ENCODE assay signal across 8 cellular contexts in the genomic region with DNA sequence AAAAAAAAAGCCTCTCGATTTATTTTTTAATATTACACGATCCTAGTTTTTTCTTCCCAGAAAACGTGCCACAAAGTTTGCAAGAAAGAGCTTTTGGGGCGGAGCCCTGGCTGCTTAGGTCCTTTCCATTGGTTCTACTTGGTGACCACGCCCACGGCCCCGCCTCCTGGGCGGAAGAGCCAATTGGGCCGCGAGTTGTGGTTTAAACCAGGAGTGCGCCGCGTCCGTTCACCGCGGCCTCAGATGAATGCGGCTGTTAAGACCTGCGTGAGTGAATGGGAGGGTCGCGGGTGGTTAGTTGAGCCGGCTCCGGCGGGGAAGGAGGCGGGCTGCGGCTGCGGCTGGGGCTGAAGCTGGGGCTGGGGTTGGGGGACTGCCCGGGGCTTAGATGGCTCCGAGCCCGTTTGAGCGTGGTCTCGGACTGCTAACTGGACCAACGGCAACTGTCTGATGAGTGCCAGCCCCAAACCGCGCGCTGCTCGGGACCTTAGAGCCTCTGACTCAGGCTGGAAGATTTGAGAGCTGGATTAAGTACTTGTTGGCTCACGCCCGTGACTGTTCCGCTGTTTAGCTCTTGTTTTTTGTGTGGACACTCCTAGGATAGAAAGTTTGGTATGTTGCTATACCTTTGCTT. TPM values are rescaled to one million over a fixed set of nuclear protein-coding genes. Genes with fewer than 3 reads are reported as not detected.
DNase-seq lines count a peak whose midpoint lies in the region; ATAC-seq and TF ChIP-seq lines count a peak whose summit lies in the region.

Gene PTTG1 (plus strand): TSS at position 231 of the 634 bp plus-strand sequence. CDS start 458 bp downstream, outside the sequence.

- POLR2A ChIA-PET in PC-3 (lab: Charles Lee; ENCODE audit: unreplicated experiment), result interaction anchor here (0.6 to 0.7 kb wide), 2 partner anchors 151 to 869 kb away, joined by 3 to 4 read pairs; no protein-coding TSS in a partner anchor

- no peaks in the 10 kb centered on the region for H3K9me3 Mint-ChIP-seq in IgD-negative memory B cell

- H3F3A ChIP-seq in PC-3 (ENCODE audit: low read length, unreplicated experiment), result no peaks in the 10 kb centered on the region

- 0 out of 2 replicates have a peak, but pooled peaks cover 8% of the 10 kb centered on the region for H4K20me1 ChIP-seq in PC-3 (ENCODE audit: low read length)

- TF ChIP-seq CTCF in PC-3 (conservative IDR thresholded peaks at IDR 0.05; ENCODE audit: low read depth, low read length), result no peak

- peak within 1 kb of the TSS; percentile 50 for H3K27ac ChIP-seq in PC-3 (ENCODE audit: low read length)
- peak within 1 kb of the TSS; percentile 69 for H3K27ac ChIP-seq in muscle layer of colon (ENCODE audit: low read depth, low read length)

- H3K4me3 ChIP-seq in PC-3 (ENCODE audit: low read length), result peak within 1 kb of the TSS; percentile 93
- H3K4me3 ChIP-seq in muscle layer of colon (ENCODE audit: low read depth in 1 of 2, low read length in 2 of 2), result peak within 1 kb of the TSS; percentile 51 to 67

- peaks cover 2% of the 10 kb centered on the region for H3K36me3 Mint-ChIP-seq in IgD-negative memory B cell

- ATAC-seq in GM21576 (IDR thresholded peaks at IDR 0.05; ENCODE audit: unreplicated experiment) (peak; percentile 70), PC-3 (peak; percentile 83)

- H3K27me3 Mint-ChIP-seq in IgD-negative memory B cell, result no peaks in the 10 kb centered on the region

- TSS peak; percentile 46 for BruUV-seq in PC-3 (replicated peaks; lab: Mats Ljungman, UMichigan)

- peak within 1 kb of the TSS; percentile 97 to 99 (median 98) for H3K4me3 Mint-ChIP-seq in IgD-negative memory B cell

- intact Hi-C loops in PC-3 (cut with micrococcal nuclease), result loop anchor here (5.0 kb wide), 1 partner anchor 41 kb away; no protein-coding TSS in a partner anchor

- no peaks in the 10 kb centered on the region for H3K9me3 ChIP-seq in PC-3 (ENCODE audit: low read length)
- no peaks in the 10 kb centered on the region for H3K9me3 ChIP-seq in muscle layer of colon (ENCODE audit: low read length)

- H3K9me2 ChIP-seq in PC-3 (replicated peaks; ENCODE audit: low read length), result no peaks in the 10 kb centered on the region

- peaks cover 25% of the 10 kb centered on the region for H3K36me3 ChIP-seq in PC-3 (ENCODE audit: low read depth, low read length)
- H3K36me3 ChIP-seq in muscle layer of colon (ENCODE audit: insufficient read depth, low read length), result no peaks in the 10 kb centered on the region

- CTCF ChIA-PET in PC-3 (lab: Charles Lee), result interaction anchor here (0.6 kb wide), 2 partner anchors 18 to 364 kb away, joined by 3 read pairs; no protein-coding TSS in a partner anchor

- peak within 1 kb of the TSS; percentile 76 for H3K9ac ChIP-seq in PC-3 (ENCODE audit: low read length)
- H3K9ac ChIP-seq in muscle layer of colon (ENCODE audit: low read length), result no peak within 1 kb of the TSS

- H3K4me2 ChIP-seq in PC-3 (ENCODE audit: low read length), result peak within 1 kb of the TSS; percentile 95

- DNase-seq in DMS153 (lab: John Stamatoyannopoulos, UW) (peak; percentile 82), PC-3 (peak; percentile 98), activated T-cell treated with anti-CD3 and anti-CD28 coated beads for 4 hours (peak; percentile 86), erythroblast (lab: John Stamatoyannopoulos, UW) (peak; percentile 98)
- DNase-seq in stimulated activated CD8-positive, alpha-beta memory T cell treated with anti-CD3 and anti-CD28 coated beads, Interleukin-7, amount 100 ng/mL, for 1 hour (ENCODE audit: low read depth in 2 of 2), result peak; percentile 79 to 83

- peak; percentile 88 for TF ChIP-seq POLR2A in erythroblast (IDR thresholded peaks at IDR 0.05; ENCODE audit: low read length)

- H3K79me2 ChIP-seq in PC-3 (ENCODE audit: low read length), result peaks cover 63% of the 10 kb centered on the region

- H3K4me1 ChIP-seq in PC-3 (ENCODE audit: insufficient read depth, low read length), result peaks cover 38% of the 10 kb centered on the region
- peaks cover 32% of the 10 kb centered on the region for H3K4me1 ChIP-seq in muscle layer of colon (ENCODE audit: insufficient read depth, low read length)

- peaks cover 44 to 69% (median 56%) of the 10 kb centered on the region in 3 donors for H3K4me1 Mint-ChIP-seq in IgD-negative memory B cell

- H2AFZ ChIP-seq in PC-3 (ENCODE audit: low read length), result peak within 1 kb of the TSS; percentile 73

- peak within 1 kb of the TSS; percentile 95 to 98 (median 97) for H3K27ac Mint-ChIP-seq in IgD-negative memory B cell

- H3K27me3 ChIP-seq in PC-3 (ENCODE audit: low read length), result no peaks in the 10 kb centered on the region
- H3K27me3 ChIP-seq in muscle layer of colon (ENCODE audit: control insufficient read depth in 1 of 2, insufficient read depth in 2 of 2, low read length in 2 of 2), result no peaks in the 10 kb centered on the region

RNA-seq across cellular contexts. Expression of gene PTTG1, which starts in this region (rescaled TPM):
- 19.1 TPM for polyA plus RNA-seq in IgD-negative memory B cell
- 198 and 245 TPM in 2 replicates for total RNA-seq in PC-3 (2014; rRNA removed)

Comparison
In these comparisons a context has a peak if more than half of its experiments do, and no peak if none do; other contexts are left out.
1. Peak in every context shown above with its lines: DNase-seq, ATAC-seq, H3K4me3 ChIP-seq and H3K27ac ChIP-seq.